1 cellular context compared by ENCODE assay signal in genomic region chr15:45522179-45522930, GRCh38.
TF ChIP-seq lines count a peak whose summit lies in the region.

Gene SLC30A4, minus strand, starts transcription at chr15:45522755. Its CDS starts 401 bp downstream, at chr15:45522354.

TF ChIP-seq in HepG2, 621 proteins besides CTCF, POLR2A, EP300 and RAD21 (continued from another document):
- TF ChIP-seq HNF1A (IDR thresholded peaks at IDR 0.05; ENCODE audit: low read depth) (no peak), HNF1A (CRISPR knock-in tag; IDR thresholded peaks at IDR 0.05; ENCODE audit: borderline replicate concordance) (0 out of 2 replicates have a peak, but pooled peaks have one; percentile 22), SMARCE1 (IDR thresholded peaks at IDR 0.05; ENCODE audit: borderline replicate concordance) (no peak), ATF6 (CRISPR knock-in tag; conservative IDR thresholded peaks at IDR 0.05) (no peak), ZIK1 (CRISPR knock-in tag; IDR thresholded peaks at IDR 0.05; ENCODE audit: borderline replicate concordance, low read depth) (no peak), UBTF (CRISPR knock-in tag; IDR thresholded peaks at IDR 0.05) (peak; percentile 32; the same call in 1 of the 2 replicates)
